24 cellular contexts compared by ENCODE assay signal in the genomic region with DNA sequence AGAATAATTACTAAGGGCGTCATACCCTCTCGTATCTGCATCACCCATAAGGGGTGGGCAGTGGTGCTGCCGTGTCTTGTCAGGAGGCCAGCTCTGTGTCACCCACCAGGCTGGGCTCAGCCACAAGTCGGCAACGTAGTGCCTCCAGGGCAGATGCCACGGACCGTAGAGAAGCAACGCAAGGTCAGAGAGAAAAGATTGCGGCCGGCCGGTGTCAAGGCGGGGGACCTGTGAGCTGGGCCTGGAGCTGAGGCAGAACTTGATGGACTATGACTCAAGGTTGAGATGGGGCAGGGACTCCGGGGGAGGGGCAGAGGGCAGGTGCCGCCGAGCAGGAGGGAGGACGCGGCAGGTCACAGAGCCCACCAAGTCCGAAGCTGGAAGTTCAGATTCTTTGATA. TPM values are rescaled to one million over a fixed set of nuclear protein-coding genes. Genes with fewer than 3 reads are reported as not detected.
DNase-seq lines count a peak whose midpoint lies in the region; ATAC-seq and TF ChIP-seq lines count a peak whose summit lies in the region.
"Had no signal": no experiment of that assay in that cellular context is flagged by ENCODE, and none has a peak within 500 bp of the region (broad histone marks: within the 10 kb centered on the region; RNA-seq: fewer than 3 reads in every experiment).

No MANE protein-coding gene starts in this region.

- peaks cover 0 to 4% (median 0%) of the 10 kb centered on the region in 7 donors for H3K9me3 Mint-ChIP-seq in CD14-positive monocyte
- H3K9me3 Mint-ChIP-seq: neural crest cell had no signal

- H2BK120ac ChIP-seq in neuronal stem cell (ENCODE audit: low read depth, low read length) = no peak overlapping the region

- H3K27ac Mint-ChIP-seq in CD14-positive monocyte = peak overlapping the region; percentile 86 to 96 (median 92)
- H3K27ac Mint-ChIP-seq: activated CD8-positive, alpha-beta memory T cell treated with anti-CD3 and anti-CD28 coated beads, Interleukin-2, amount 10 ng/mL, durations not matched to agents 7 days and 5 days had no signal

- H2AFZ ChIP-seq in ACC112 (ENCODE audit: low read length, unreplicated experiment) (no peak overlapping the region), neuronal stem cell (ENCODE audit: low read length) (no peak overlapping the region)
- H2AFZ ChIP-seq: PC-9 had no signal

- no peak for ATAC-seq in HG02678 (IDR thresholded peaks at IDR 0.05; ENCODE audit: unreplicated experiment)
- ATAC-seq: activated CD8-positive, alpha-beta memory T cell treated with anti-CD3 and anti-CD28 coated beads, Interleukin-2, amount 10 ng/mL, durations not matched to agents 7 days and 5 days; HCT116; left cardiac atrium had no signal

- H3K27me3 ChIP-seq in ACC112 (ENCODE audit: insufficient read depth, low read length) (no peaks in the 10 kb centered on the region), neuronal stem cell (ENCODE audit: control insufficient read depth in 3 of 3, insufficient read depth in 3 of 3, low read depth in 1 of 3, low read length in 3 of 3) (no peaks in the 10 kb centered on the region)
- H3K27me3 ChIP-seq: esophagus squamous epithelium, MG63 had no signal

- peak overlapping the region; percentile 1 for H3K9ac ChIP-seq in neuronal stem cell (ENCODE audit: low read depth, low read length, poor library complexity)

- H3K36me3 ChIP-seq in ACC112 (ENCODE audit: insufficient read depth, low read length) (peaks cover 6% of the 10 kb centered on the region; the same call in 1 of the 2 replicates), neuronal stem cell (replicated peaks in 1 of 2; ENCODE audit: control insufficient read depth in 2 of 2, insufficient read depth in 2 of 2, low read length in 2 of 2) (peaks cover 4 to 38% of the 10 kb centered on the region in 2 donors)
- H3K36me3 ChIP-seq: thoracic aorta had no signal

- intact Hi-C loops in CD14-positive monocyte (cut with micrococcal nuclease) = loop anchor here in 1 of 2 donors (5.0 kb wide), 1 partner anchor 36 kb away; no protein-coding TSS in a partner anchor

- H2BK5ac ChIP-seq in neuronal stem cell (ENCODE audit: low read length) = no peak overlapping the region

- no peak overlapping the region for H3K4me2 ChIP-seq in neuronal stem cell (ENCODE audit: insufficient read depth, low read length, poor library complexity, severe bottlenecking)

- H3K4me3 Mint-ChIP-seq in CD14-positive monocyte = no peak overlapping the region
- H3K4me3 Mint-ChIP-seq: activated CD8-positive, alpha-beta memory T cell treated with anti-CD3 and anti-CD28 coated beads, Interleukin-2, amount 10 ng/mL, durations not matched to agents 7 days and 5 days; neural crest cell had no signal

- no peak overlapping the region for H3K18ac ChIP-seq in neuronal stem cell (ENCODE audit: low read length)

- peaks cover 9% of the 10 kb centered on the region for H3K79me1 ChIP-seq in neuronal stem cell (ENCODE audit: low read depth, low read length)

- H4K91ac ChIP-seq in neuronal stem cell (ENCODE audit: low read depth, low read length, poor library complexity) = no peak overlapping the region

- H3K4ac ChIP-seq in neuronal stem cell (ENCODE audit: low read length) = no peak overlapping the region

- H3K9me3 ChIP-seq in neuronal stem cell (replicated peaks in 1 of 2; ENCODE audit: control insufficient read depth in 2 of 2, insufficient read depth in 1 of 2, low read depth in 1 of 2, low read length in 2 of 2) = peaks cover 5 to 20% of the 10 kb centered on the region in 2 donors
- H3K9me3 ChIP-seq: esophagus squamous epithelium, MG63, thoracic aorta had no signal

- no peak overlapping the region for H4K8ac ChIP-seq in neuronal stem cell (ENCODE audit: low read depth, low read length)

- no peak overlapping the region for H2BK15ac ChIP-seq in neuronal stem cell (ENCODE audit: low read length)

- peaks cover 12 to 18% of the 10 kb centered on the region in 2 donors for H3K36me3 Mint-ChIP-seq in CD14-positive monocyte

- H3K79me2 ChIP-seq in ACC112 (ENCODE audit: control insufficient read depth, insufficient read depth, low read length, unreplicated experiment) = peaks cover 84% of the 10 kb centered on the region

- H3K27ac ChIP-seq in ACC112 (ENCODE audit: low read depth, low read length) = peak overlapping the region; percentile 83; the same call in 1 of the 2 replicates
- H3K27ac ChIP-seq in VCaP = peak overlapping the region; percentile 63; the same call in 1 of the 2 replicates
- H3K27ac ChIP-seq in neuronal stem cell (replicated peaks; ENCODE audit: low read length) = no peak overlapping the region
- H3K27ac ChIP-seq: thoracic aorta had no signal

- TF ChIP-seq CTCF in CD14-positive monocyte (IDR thresholded peaks at IDR 0.05) (no peak), VCaP (conservative IDR thresholded peaks at IDR 0.05) (no peak)

- H2AK5ac ChIP-seq in neuronal stem cell (ENCODE audit: low read depth, low read length) = no peak overlapping the region

- H3K27me3 Mint-ChIP-seq in CD14-positive monocyte (ENCODE audit: low read depth in 3 of 3) = peaks cover 0 to 5% (median 0%) of the 10 kb centered on the region in 3 donors
- H3K27me3 Mint-ChIP-seq: activated CD8-positive, alpha-beta memory T cell treated with anti-CD3 and anti-CD28 coated beads, Interleukin-2, amount 10 ng/mL, durations not matched to agents 7 days and 5 days had no signal

- H3K4me3 ChIP-seq in ACC112 (ENCODE audit: low read depth, low read length) (no peak overlapping the region), neuronal stem cell (ENCODE audit: low read length in 2 of 2) (no peak overlapping the region)
- H3K4me3 ChIP-seq: esophagus squamous epithelium, MG63, PC-9, thoracic aorta had no signal

- peaks cover 83% of the 10 kb centered on the region for H3K4me1 Mint-ChIP-seq in CD14-positive monocyte

- no peak for DNase-seq in CD14-positive monocyte (ENCODE audit: low spot score)
- no peak for DNase-seq in neuronal stem cell (ENCODE audit: low spot score)
- no peak for DNase-seq in GM03348 (ENCODE audit: low spot score)
- no peak for DNase-seq in OCI-M1 (lab: John Stamatoyannopoulos, UW)
- DNase-seq: activated CD4-positive, CD25-positive, alpha-beta regulatory T cell; activated CD8-positive, alpha-beta memory T cell treated with anti-CD3 and anti-CD28 coated beads, Interleukin-2, amount 10 ng/mL, durations not matched to agents 7 days and 5 days; activated effector memory CD4-positive, alpha-beta T cell treated with anti-CD3 and anti-CD28 coated beads, Interleukin-2, amount 50 U/mL, for 16 hours; aorta; central memory CD4-positive, alpha-beta T cell; DMS 273 treated with DMSO at 0.1 percent for 48 hours; esophagus squamous epithelium; GF-D8; IMR-90; left cardiac atrium; MG63; NCI-H2171 treated with DMSO at 0.1 percent for 48 hours; PC-9; T-helper 2 cell had no signal

- H3K4me1 ChIP-seq in ACC112 (ENCODE audit: control insufficient read depth, insufficient read depth, low read length, unreplicated experiment) = peaks cover 41% of the 10 kb centered on the region
- peaks cover 17 to 18% of the 10 kb centered on the region in 2 donors for H3K4me1 ChIP-seq in neuronal stem cell (ENCODE audit: control insufficient read depth in 2 of 2, insufficient read depth in 1 of 2, low read depth in 1 of 2, low read length in 2 of 2)

- no peak overlapping the region for H2BK12ac ChIP-seq in neuronal stem cell (ENCODE audit: low read length)

- H3K23ac ChIP-seq in neuronal stem cell (ENCODE audit: low read depth, low read length, poor library complexity) = peak overlapping the region; percentile 40

- peak overlapping the region; percentile 78 for H3K14ac ChIP-seq in neuronal stem cell (ENCODE audit: low read length)

- WGBS in neuronal stem cell (ENCODE audit: extremely low coverage in 2 of 2, insufficient read length in 2 of 2, insufficient replicate concordance in 1 of 2), 2 donors = no CpG with 5 or more reads among the region's 18 CpGs

RNA-seq across cellular contexts. Expression of gene FOXK1, which starts 29.5 kb away (rescaled TPM):
- polyA plus RNA-seq in CD14-positive monocyte = under 1 TPM; 0.33 to 0.76 TPM
- polyA plus RNA-seq in neuronal stem cell (2013, experiment 1 of 2) = 7.6 TPM
- polyA plus RNA-seq in neuronal stem cell (2013, experiment 2 of 2) = 8.2 TPM
